2 cellular contexts compared by ENCODE assay signal in the genomic region with DNA sequence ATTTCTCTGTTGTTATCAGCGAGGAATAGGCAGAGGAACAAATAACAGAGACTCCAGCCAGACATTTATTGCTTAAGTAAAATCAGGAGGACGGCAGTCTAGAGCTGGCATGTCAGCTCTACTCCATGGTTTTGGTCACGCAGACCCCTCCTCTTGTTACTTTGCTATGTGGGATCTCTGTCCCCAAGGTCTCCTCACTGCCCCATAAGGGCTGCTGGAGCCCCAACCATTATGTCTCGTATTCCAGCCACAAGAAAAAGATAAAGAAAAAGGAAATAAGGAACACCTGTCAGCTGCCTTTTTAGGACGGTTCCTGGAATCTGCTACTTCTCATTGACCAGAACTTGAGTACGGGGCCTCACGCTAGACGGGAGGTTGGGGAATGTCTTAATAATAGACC.
A peak's percentile ranks its signal among the peaks of the same experiment; 100 is the strongest.
TF ChIP-seq lines count a peak whose summit lies in the region.

No MANE protein-coding gene starts in this region.

TF ChIP-seq in K562, 482 proteins besides CTCF, POLR2A, EP300 and RAD21:
- no peak for TF ChIP-seq ZNF57 (CRISPR knock-in tag; IDR thresholded peaks at IDR 0.05)
- TF ChIP-seq MXI1 (IDR thresholded peaks at IDR 0.05; ENCODE audit: low read depth, low read length), result no peak
- TF ChIP-seq RBM25 (IDR thresholded peaks at IDR 0.05; ENCODE audit: low read depth, low read length, severe bottlenecking), result peak; percentile 95
- TF ChIP-seq YBX1 (IDR thresholded peaks at IDR 0.05), result no peak
- TF ChIP-seq ELF4 (CRISPR knock-in tag; IDR thresholded peaks at IDR 0.05), result no peak
- no peak for TF ChIP-seq OTX1 (CRISPR knock-in tag; IDR thresholded peaks at IDR 0.05)
- TF ChIP-seq BRD4 (IDR thresholded peaks at IDR 0.05), result no peak
TF ChIP-seq in K562: peak in this region for 1.

TF ChIP-seq in H1, 55 proteins besides CTCF, POLR2A, EP300 and RAD21:
- peak; percentile 75; the same call in 1 of the 2 replicates for TF ChIP-seq KDM1A (IDR thresholded peaks at IDR 0.05; ENCODE audit: borderline replicate concordance, low read length)
- TF ChIP-seq SIRT6 (IDR thresholded peaks at IDR 0.05; ENCODE audit: low read length), result no peak
- TF ChIP-seq BRCA1 (IDR thresholded peaks at IDR 0.05; ENCODE audit: low read depth, low read length), result no peak
- no peak for TF ChIP-seq SP2 (IDR thresholded peaks at IDR 0.05; ENCODE audit: low read length)
- TF ChIP-seq HDAC2 (IDR thresholded peaks at IDR 0.05; ENCODE audit: borderline replicate concordance in 1 of 2, low read depth in 2 of 2, low read length in 2 of 2), result 0 out of 4 replicates have a peak, but pooled peaks of 1 of the 2 experiments have one; percentile 63
- TF ChIP-seq RBBP5 (IDR thresholded peaks at IDR 0.05; ENCODE audit: borderline replicate concordance, low read depth, low read length), result no peak
- TF ChIP-seq KDM4A (IDR thresholded peaks at IDR 0.05; ENCODE audit: low read depth, low read length, severe bottlenecking), result no peak
